1 cellular context compared by ENCODE assay signal in genomic region chr3:124784686-124785382, GRCh38.
A peak's percentile ranks its signal among the peaks of the same experiment; 100 is the strongest.
TF ChIP-seq lines count a peak whose summit lies in the region.

No MANE protein-coding gene starts in this region.

TF ChIP-seq in GM12878, 131 proteins besides CTCF, POLR2A, EP300 and RAD21 (continued from another document and continues in another):
- no peak for TF ChIP-seq ZBTB40 (IDR thresholded peaks at IDR 0.05; ENCODE audit: borderline replicate concordance)
- no peak for TF ChIP-seq ZNF217 (IDR thresholded peaks at IDR 0.05)
- TF ChIP-seq ZNF24 (IDR thresholded peaks at IDR 0.05), result no peak
- TF ChIP-seq ZNF622 (IDR thresholded peaks at IDR 0.05), result no peak
- TF ChIP-seq PAX5 (IDR thresholded peaks at IDR 0.05; ENCODE audit: borderline replicate concordance, low read depth, low read length), result no peak
- no peak for TF ChIP-seq ZZZ3 (IDR thresholded peaks at IDR 0.05; ENCODE audit: control insufficient read depth, insufficient read length, low read depth)
- no peak for TF ChIP-seq FOS (IDR thresholded peaks at IDR 0.05; ENCODE audit: borderline replicate concordance, extremely low read depth, insufficient read length)
- peak; percentile 98 for TF ChIP-seq IKZF1 (conservative IDR thresholded peaks at IDR 0.05)
- TF ChIP-seq MTA2 (IDR thresholded peaks at IDR 0.05; ENCODE audit: low read depth), result peak; percentile 83
- no peak for TF ChIP-seq GABPA (IDR thresholded peaks at IDR 0.05; ENCODE audit: low read depth)
- no peak; the same call in 1 of the 2 replicates for TF ChIP-seq SMARCA5 (IDR thresholded peaks at IDR 0.05)
- TF ChIP-seq E4F1 (IDR thresholded peaks at IDR 0.05; ENCODE audit: borderline replicate concordance, partially characterized antibody), result no peak
- peak; percentile 75 for TF ChIP-seq PBX3 (IDR thresholded peaks at IDR 0.05; ENCODE audit: insufficient replicate concordance, low read depth, low read length)
- no peak for TF ChIP-seq JUND (IDR thresholded peaks at IDR 0.05; ENCODE audit: low read depth, low read length)
- no peak for TF ChIP-seq SIX5 (IDR thresholded peaks at IDR 0.05; ENCODE audit: low read depth, low read length, severe bottlenecking)
- TF ChIP-seq SRF (IDR thresholded peaks at IDR 0.05; ENCODE audit: low read depth in 2 of 2, low read length in 2 of 2), result no peak
- TF ChIP-seq BCL11A (IDR thresholded peaks at IDR 0.05; ENCODE audit: low read depth, low read length), result no peak
- no peak for TF ChIP-seq BCLAF1 (IDR thresholded peaks at IDR 0.05)
- TF ChIP-seq IRF4 (IDR thresholded peaks at IDR 0.05; ENCODE audit: low read depth, low read length), result no peak
- TF ChIP-seq KAT2A (conservative IDR thresholded peaks at IDR 0.05; ENCODE audit: control insufficient read depth, low read depth, low read length), result no peak
- no peak for TF ChIP-seq BRCA1 (IDR thresholded peaks at IDR 0.05; ENCODE audit: low read depth, low read length)
- no peak for TF ChIP-seq CREM (IDR thresholded peaks at IDR 0.05; ENCODE audit: low read depth)
- TF ChIP-seq STAT3 (IDR thresholded peaks at IDR 0.05; ENCODE audit: low read depth, low read length), result no peak
- no peak for TF ChIP-seq ATF2 (IDR thresholded peaks at IDR 0.05; ENCODE audit: low read length)
- TF ChIP-seq NFYA (IDR thresholded peaks at IDR 0.05; ENCODE audit: borderline replicate concordance, low read depth, low read length), result no peak
- no peak for TF ChIP-seq REST (IDR thresholded peaks at IDR 0.05; ENCODE audit: low read depth, low read length)
- TF ChIP-seq SPI1 (IDR thresholded peaks at IDR 0.05; ENCODE audit: borderline replicate concordance, insufficient read depth, low read depth, low read length), result no peak
- peak; percentile 35 for TF ChIP-seq SKIL (IDR thresholded peaks at IDR 0.05; ENCODE audit: low read depth, poor library complexity, severe bottlenecking)
- no peak for TF ChIP-seq ZBTB33 (IDR thresholded peaks at IDR 0.05)
- TF ChIP-seq POLR2AphosphoS5 (IDR thresholded peaks at IDR 0.05; ENCODE audit: low read length), result no peak
- TF ChIP-seq IRF5 (IDR thresholded peaks at IDR 0.05; ENCODE audit: borderline replicate concordance), result no peak
- TF ChIP-seq TCF12 (IDR thresholded peaks at IDR 0.05; ENCODE audit: low read depth, low read length), result no peak
- TF ChIP-seq RFX5 (IDR thresholded peaks at IDR 0.05; ENCODE audit: low read depth, low read length), result no peak
